Comparison of ENCODE assay signal across 2 cellular contexts in genomic region chr10:132793213-132793612, GRCh38.
TF ChIP-seq lines count a peak whose summit lies in the region.

No MANE protein-coding gene starts in this region.

TF ChIP-seq in HepG2, 621 proteins besides CTCF, POLR2A, EP300 and RAD21:
- TF ChIP-seq ZFP62 (CRISPR knock-in tag; IDR thresholded peaks at IDR 0.05) (no peak), STAG1 (CRISPR knock-in tag; IDR thresholded peaks at IDR 0.05) (peak; percentile 2; the same call in 1 of the 2 replicates)

TF ChIP-seq in K562, 482 proteins besides CTCF, POLR2A, EP300 and RAD21:
- TF ChIP-seq ZNF717 (CRISPR knock-in tag; IDR thresholded peaks at IDR 0.05): no peak
